Comparison of ENCODE assay signal across 8 cellular contexts in the genomic region with DNA sequence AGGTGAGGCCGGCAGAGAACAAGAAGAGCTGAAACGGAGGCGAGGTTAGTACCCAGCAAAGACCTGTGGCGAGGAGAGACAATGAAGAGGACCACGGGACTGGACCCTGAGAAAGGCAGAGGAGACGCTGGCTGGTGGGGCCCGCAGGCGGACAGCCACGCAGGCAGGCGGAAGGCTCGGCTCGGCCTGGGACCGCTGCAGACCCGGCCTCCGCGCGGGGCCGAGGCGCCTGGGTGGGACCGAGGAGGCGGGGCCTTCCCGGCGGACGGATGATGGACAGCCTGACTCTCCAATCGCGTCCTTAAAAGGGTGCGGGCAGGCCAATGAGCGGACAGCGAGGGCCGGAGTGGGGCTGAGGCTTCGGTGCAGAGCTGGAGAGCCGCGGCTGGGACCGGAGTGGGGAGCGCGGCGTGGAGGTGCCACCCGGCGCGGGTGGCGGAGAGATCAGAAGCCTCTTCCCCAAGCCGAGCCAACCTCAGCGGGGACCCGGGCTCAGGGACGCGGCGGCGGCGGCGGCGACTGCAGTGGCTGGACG. TPM values are rescaled to one million over a fixed set of nuclear protein-coding genes. Genes with fewer than 3 reads are reported as not detected.
DNase-seq lines count a peak whose midpoint lies in the region; ATAC-seq and TF ChIP-seq lines count a peak whose summit lies in the region.

A gene (plus strand): TSS at position 366 of the 535 bp plus-strand sequence. CDS start 170 bp downstream, outside the sequence.

- peaks cover 48% of the 10 kb centered on the region for H3K4me1 Mint-ChIP-seq in chondrocyte (ENCODE audit: low read depth)

- no peak for TF ChIP-seq CTCF in chondrocyte (IDR thresholded peaks at IDR 0.05)

- H3K27me3 Mint-ChIP-seq in chondrocyte (ENCODE audit: low read depth), result no peaks in the 10 kb centered on the region

- peak within 1 kb of the TSS; percentile 91 for H3K4me3 Mint-ChIP-seq in chondrocyte (ENCODE audit: unreplicated experiment)

- H3K27ac Mint-ChIP-seq in chondrocyte (ENCODE audit: unreplicated experiment), result peak within 1 kb of the TSS; percentile 97

- ATAC-seq in GM19025 (IDR thresholded peaks at IDR 0.05; ENCODE audit: low read depth, unreplicated experiment) (peak; percentile 95), HG03280 (IDR thresholded peaks at IDR 0.05; ENCODE audit: unreplicated experiment) (peak; percentile 91)

- H3K36me3 Mint-ChIP-seq in chondrocyte (ENCODE audit: low read depth), result no peaks in the 10 kb centered on the region

- peak; percentile 99 for DNase-seq in AG20443 (ENCODE audit: low spot score)
- peak; percentile 90 to 96 for DNase-seq in NCI-H446 (lab: John Stamatoyannopoulos, UW)
- DNase-seq in activated CD4-positive, alpha-beta T cell treated with anti-CD3 and anti-CD28 coated beads for 24 hours (ENCODE audit: low read depth in 2 of 2), result peak; percentile 92 to 95
- peak; percentile 97 for DNase-seq in chondrocyte (ENCODE audit: low spot score)
- DNase-seq in kidney glomerular epithelial cell (lab: John Stamatoyannopoulos, UW), result peak; percentile 76
- peak; percentile 87 to 92 for DNase-seq in stimulated activated CD4-positive, alpha-beta T cell treated with anti-CD3 and anti-CD28 coated beads, Interleukin-15, amount 100 ng/mL, for 48 hours (ENCODE audit: low read depth in 2 of 2)

- no peaks in the 10 kb centered on the region for H3K9me3 Mint-ChIP-seq in chondrocyte (ENCODE audit: low read depth)

RNA-seq across cellular contexts. Expression of the gene that starts here (rescaled TPM):
- 195 to 215 TPM (median 198 TPM) in 3 replicates for total RNA-seq in chondrocyte

Comparison
In these comparisons a context has a peak if more than half of its experiments do, and no peak if none do; other contexts are left out.
1. Peak in every context shown above with its lines: DNase-seq and ATAC-seq.